8 cellular contexts compared by ENCODE assay signal in genomic region chr5:83474170-83474796, GRCh38. TPM values are rescaled to one million over a fixed set of nuclear protein-coding genes. Genes with fewer than 3 reads are reported as not detected.
DNase-seq lines count a peak whose midpoint lies in the region; ATAC-seq and TF ChIP-seq lines count a peak whose summit lies in the region.

No MANE protein-coding gene starts in this region.

- peak overlapping the region; percentile 93 for H4K91ac ChIP-seq in IMR-90 (ENCODE audit: insufficient read depth, low read depth, low read length)

- peak overlapping the region; percentile 83 to 90; a peak in 3 of 4 replicates for H4K8ac ChIP-seq in IMR-90 (ENCODE audit: low read depth in 2 of 2, low read length in 2 of 2)

- no peaks in the 10 kb centered on the region for H3K9me1 ChIP-seq in IMR-90 (ENCODE audit: insufficient read depth, low read length)

- peak overlapping the region; percentile 84 for H3K4me2 ChIP-seq in IMR-90 (ENCODE audit: low read depth, low read length)

- peak overlapping the region; percentile 86 for H3K9ac ChIP-seq in IMR-90 (ENCODE audit: low read depth, low read length)
- H3K9ac ChIP-seq in iPS-15b (ENCODE audit: low read depth, low read length), result no peak overlapping the region

- H2BK20ac ChIP-seq in IMR-90 (ENCODE audit: low read depth, low read length), result peak overlapping the region; percentile 78

- H3K14ac ChIP-seq in IMR-90 (replicated peaks; ENCODE audit: low read depth, low read length), result peak overlapping the region; percentile 93

- H4K5ac ChIP-seq in IMR-90 (ENCODE audit: low read depth, low read length), result peak overlapping the region; percentile 33

- no peaks in the 10 kb centered on the region for H3K27me3 ChIP-seq in IMR-90 (ENCODE audit: control insufficient read depth, insufficient read depth, low read length)
- H3K27me3 ChIP-seq in iPS-15b (ENCODE audit: control insufficient read depth, insufficient read depth, low read length), result no peaks in the 10 kb centered on the region

- peak overlapping the region; percentile 93 for H3K4ac ChIP-seq in IMR-90 (ENCODE audit: low read depth, low read length)

- no peak for TF ChIP-seq CTCF in IMR-90 (conservative IDR thresholded peaks at IDR 0.05; ENCODE audit: low read depth, low read length)

- peaks cover 8 to 29% of the 10 kb centered on the region in 2 experiments; a peak in 3 of 4 replicates for H3K79me1 ChIP-seq in IMR-90 (ENCODE audit: low read depth in 1 of 2, low read length in 2 of 2)

- peak overlapping the region; percentile 80 for H3K18ac ChIP-seq in IMR-90 (ENCODE audit: low read depth, low read length)

- peak overlapping the region; percentile 89 for H2AK9ac ChIP-seq in IMR-90 (replicated peaks; ENCODE audit: low read depth, low read length, poor library complexity)

- H2BK15ac ChIP-seq in IMR-90 (ENCODE audit: low read depth, low read length), result peak overlapping the region; percentile 95; the same call in 2 of the 3 replicates

- POLR2A ChIA-PET in IMR-90 (lab: Charles Lee; ENCODE audit: unreplicated experiment), result no interaction called here

- CTCF ChIA-PET in IMR-90 (lab: Yijun Ruan, JAX), result no interaction called here

- no TSS peak for BruUV-seq in IMR-90 (replicated peaks; lab: Mats Ljungman, UMichigan)

- dilution Hi-C loops in IMR-90 (cut with HindIII; ENCODE audit: low sequenced_read_pairs, unreplicated experiment), result no loop called here

- 0% methylated on average over 13 of the region's 46 CpGs; no CpG with 5 or more reads in 1 of the 2 experiments for WGBS in IMR-90 (ENCODE audit: extremely low coverage in 2 of 2, insufficient read length in 1 of 2), 2 experiments

- ATAC-seq in GM21526 (IDR thresholded peaks at IDR 0.05; ENCODE audit: low FRiP score, unreplicated experiment) (peak; percentile 50), IMR-90 (ENCODE audit: low read depth) (peak; percentile 57), HG02840 (IDR thresholded peaks at IDR 0.05; ENCODE audit: low FRiP score, unreplicated experiment) (no peak)

- H3K9me3 ChIP-seq in IMR-90 (ENCODE audit: control insufficient read depth, insufficient read depth, low read length) (no peaks in the 10 kb centered on the region), iPS-15b (ENCODE audit: control insufficient read depth, insufficient read depth, low read length) (no peaks in the 10 kb centered on the region)

- H3K27ac ChIP-seq in IMR-90 (ENCODE audit: insufficient read depth, low read length), result peak overlapping the region; percentile 82

- H3K23ac ChIP-seq in IMR-90 (ENCODE audit: low read depth, low read length), result peak overlapping the region; percentile 98

- TF ChIP-seq RAD21 in IMR-90 (IDR thresholded peaks at IDR 0.05; ENCODE audit: low read length), result no peak

- peak overlapping the region; percentile 84 for H2BK5ac ChIP-seq in IMR-90 (ENCODE audit: low read depth, low read length, poor library complexity, severe bottlenecking)

- DNase-seq in G401 (ENCODE audit: low spot score) (peak; percentile 39), IMR-90 (peak; percentile 88), SHP77 treated with DMSO at 0.1 percent for 48 hours (lab: John Stamatoyannopoulos, UW) (peak; percentile 81), brain pericyte (ENCODE audit: low read depth, low spot score) (peak; percentile 47), retina (peak; percentile 93)

- H3K36me3 ChIP-seq in IMR-90 (ENCODE audit: control insufficient read depth, insufficient read depth, low read length), result no peaks in the 10 kb centered on the region
- H3K36me3 ChIP-seq in iPS-15b (ENCODE audit: control insufficient read depth, insufficient read depth, low read length), result no peaks in the 10 kb centered on the region

- 0 out of 2 replicates have a peak, but pooled peaks cover 4% of the 10 kb centered on the region for H4K20me1 ChIP-seq in IMR-90 (ENCODE audit: insufficient read depth, low read length)

- peak overlapping the region; percentile 88 for H2BK120ac ChIP-seq in IMR-90 (ENCODE audit: low read depth, low read length)

- H3K4me3 ChIP-seq in IMR-90 (ENCODE audit: insufficient read depth, low read depth, low read length), result peak overlapping the region; percentile 56
- H3K4me3 ChIP-seq in iPS-15b (ENCODE audit: low read depth, low read length), result peak overlapping the region; percentile 72

- TF ChIP-seq POLR2A in IMR-90 (IDR thresholded peaks at IDR 0.05; ENCODE audit: low read depth, low read length), result peak; percentile 58; the same call in 1 of the 2 replicates

- peak overlapping the region; percentile 92 for H2AFZ ChIP-seq in IMR-90 (replicated peaks; ENCODE audit: low read length, poor library complexity)

- peaks cover 3% of the 10 kb centered on the region for H3K4me1 ChIP-seq in IMR-90 (ENCODE audit: control insufficient read depth, insufficient read depth, low read length)
- peaks cover 19% of the 10 kb centered on the region for H3K4me1 ChIP-seq in iPS-15b (ENCODE audit: control insufficient read depth, insufficient read depth, low read length)

- in situ Hi-C loops in G401 (cut with HindIII; ENCODE audit: low sequenced_read_pairs) (no loop called here), IMR-90 (cut with MboI; ENCODE audit: low sequenced_read_pairs) (loop anchor here (10.0 kb wide), 2 partner anchors 1119 to 1159 kb away; no protein-coding TSS in a partner anchor)

- peak overlapping the region; percentile 86 for H3K56ac ChIP-seq in IMR-90 (ENCODE audit: extremely low read depth, insufficient read depth, low read length)

- intact Hi-C loops in IMR-90 (cut with micrococcal nuclease), result loop anchor here (2.0 to 5.0 kb wide), 6 partner anchors 42 to 1062 kb away; no protein-coding TSS in a partner anchor

- peak overlapping the region; percentile 72 for H2AK5ac ChIP-seq in IMR-90 (ENCODE audit: low read depth, low read length)

TF ChIP-seq in IMR-90, 13 proteins besides CTCF, POLR2A, EP300 and RAD21:
- TF ChIP-seq MXI1 (IDR thresholded peaks at IDR 0.05; ENCODE audit: borderline replicate concordance, low read depth, low read length), result peak; percentile 95
- no peak for TF ChIP-seq CHD1 (IDR thresholded peaks at IDR 0.05; ENCODE audit: low read depth, low read length)
- peak; percentile 33; the same call in 1 of the 2 replicates for TF ChIP-seq BHLHE40 (IDR thresholded peaks at IDR 0.05; ENCODE audit: low read depth, low read length)
- no peak for TF ChIP-seq ELK1 (IDR thresholded peaks at IDR 0.05; ENCODE audit: borderline replicate concordance, low read depth, low read length)
- no peak for TF ChIP-seq RFX5 (IDR thresholded peaks at IDR 0.05; ENCODE audit: low read depth, low read length)
- no peak for TF ChIP-seq FOS (IDR thresholded peaks at IDR 0.05; ENCODE audit: low read depth, low read length)
- TF ChIP-seq MAZ (IDR thresholded peaks at IDR 0.05; ENCODE audit: borderline replicate concordance, low read depth, low read length), result peak; percentile 94; the same call in 1 of the 2 replicates
- TF ChIP-seq, protein P1, sequence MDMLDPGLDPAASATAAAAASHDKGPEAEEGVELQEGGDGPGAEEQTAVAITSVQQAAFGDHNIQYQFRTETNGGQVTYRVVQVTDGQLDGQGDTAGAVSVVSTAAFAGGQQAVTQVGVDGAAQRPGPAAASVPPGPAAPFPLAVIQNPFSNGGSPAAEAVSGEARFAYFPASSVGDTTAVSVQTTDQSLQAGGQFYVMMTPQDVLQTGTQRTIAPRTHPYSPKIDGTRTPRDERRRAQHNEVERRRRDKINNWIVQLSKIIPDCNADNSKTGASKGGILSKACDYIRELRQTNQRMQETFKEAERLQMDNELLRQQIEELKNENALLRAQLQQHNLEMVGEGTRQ (IDR thresholded peaks at IDR 0.05; ENCODE audit: low read depth, low read length), result peak; percentile 74

RNA-seq across cellular contexts. Expression of gene VCAN, which starts 2.7 kb away (rescaled TPM):
- 11.9 and 27.1 TPM in 2 replicates for total RNA-seq in G401 (2014; rRNA removed; shearing (Covaris generic))
- 158 and 159 TPM in 2 replicates for total RNA-seq in IMR-90 (2012; rRNA removed)
- polyA plus RNA-seq in IMR-90 (2012; rRNA removed), result 45.3 and 47.5 TPM in 2 replicates
- 20.7 and 25.5 TPM in 2 replicates for polyA plus RNA-seq in IMR-90 (2012; cell fraction: cytosol; rRNA removed)
- 17.1 and 53.0 TPM in 2 replicates for polyA plus RNA-seq in IMR-90 (2012; cell fraction: nucleus; rRNA removed; ENCODE audit: low replicate concordance)

Comparison
In these comparisons a context has a peak if more than half of its experiments do, and no peak if none do; other contexts are left out.
1. DNase-seq: peak in every context shown above with its lines; median percentile 93 in retina; 88 in IMR-90; 81 in SHP77 treated with DMSO at 0.1 percent for 48 hours; 47 in brain pericyte; 39 in G401.